ENCODE assay signal across 1 cellular context in genomic region chr2:27078267-27079194, GRCh38.
A peak's percentile ranks its signal among the peaks of the same experiment; 100 is the strongest.
TF ChIP-seq lines count a peak whose summit lies in the region.

EMILIN1 (plus strand) TSS chr2:27078615; CDS start chr2:27079066, 451 bp downstream.

TF ChIP-seq in HepG2, 621 proteins besides CTCF, POLR2A, EP300 and RAD21 (continued from another document):
- 0 out of 2 replicates have a peak, but pooled peaks have one; percentile 27 for TF ChIP-seq POLR2G (IDR thresholded peaks at IDR 0.05; ENCODE audit: low read depth, low read length)
- TF ChIP-seq ZMYM3 (CRISPR knock-in tag; IDR thresholded peaks at IDR 0.05): 0 out of 2 replicates have a peak, but pooled peaks have one; percentile 2
- TF ChIP-seq POGZ (CRISPR knock-in tag; IDR thresholded peaks at IDR 0.05): 0 out of 2 replicates have a peak, but pooled peaks have one; percentile 13
- TF ChIP-seq ZNF407 (CRISPR knock-in tag; IDR thresholded peaks at IDR 0.05; ENCODE audit: not compliant biosample characterization): peak; percentile 42
- TF ChIP-seq ZBTB38 (CRISPR knock-in tag; IDR thresholded peaks at IDR 0.05): peak; percentile 31; the same call in 1 of the 2 replicates
- peak; percentile 58; the same call in 1 of the 2 replicates for TF ChIP-seq HES4 (CRISPR knock-in tag; IDR thresholded peaks at IDR 0.05; ENCODE audit: borderline replicate concordance)
- TF ChIP-seq ZBTB33 (CRISPR knock-in tag; IDR thresholded peaks at IDR 0.05): peak; percentile 87
- TF ChIP-seq ZNF230 (CRISPR knock-in tag; IDR thresholded peaks at IDR 0.05): no peak
- TF ChIP-seq ZNF274 (CRISPR knock-in tag; IDR thresholded peaks at IDR 0.05): peak; percentile 72
- TF ChIP-seq ZNF281 (CRISPR knock-in tag; IDR thresholded peaks at IDR 0.05; ENCODE audit: borderline replicate concordance): peak; percentile 19; the same call in 1 of the 2 replicates
- TF ChIP-seq PCBP1 (IDR thresholded peaks at IDR 0.05; ENCODE audit: borderline replicate concordance, low read depth, low read length): 0 out of 2 replicates have a peak, but pooled peaks have one; percentile 74
- TF ChIP-seq NFATC3 (CRISPR knock-in tag; IDR thresholded peaks at IDR 0.05): peak; percentile 61; the same call in 1 of the 2 replicates
- peak; percentile 74 for TF ChIP-seq IKZF4 (CRISPR knock-in tag; IDR thresholded peaks at IDR 0.05; ENCODE audit: borderline replicate concordance, low read depth, not compliant biosample characterization)
- TF ChIP-seq ZNF768 (CRISPR knock-in tag; IDR thresholded peaks at IDR 0.05): peak; percentile 77; the same call in 1 of the 2 replicates
- no peak for TF ChIP-seq LCORL (IDR thresholded peaks at IDR 0.05)
- 0 out of 2 replicates have a peak, but pooled peaks have one; percentile 4 for TF ChIP-seq LCORL (CRISPR knock-in tag; IDR thresholded peaks at IDR 0.05)
- 0 out of 2 replicates have a peak, but pooled peaks have one; percentile 33 for TF ChIP-seq ZNF33B (CRISPR knock-in tag; IDR thresholded peaks at IDR 0.05)
- TF ChIP-seq MAZ (IDR thresholded peaks at IDR 0.05; ENCODE audit: borderline replicate concordance, low read depth, low read length): no peak
- peak; percentile 63; the same call in 1 of the 2 replicates for TF ChIP-seq MAZ (CRISPR knock-in tag; IDR thresholded peaks at IDR 0.05; ENCODE audit: low read depth)
- 0 out of 2 replicates have a peak, but pooled peaks have one; percentile 45 for TF ChIP-seq ZNF788 (CRISPR knock-in tag; IDR thresholded peaks at IDR 0.05; ENCODE audit: borderline replicate concordance)
- no peak for TF ChIP-seq SALL2 (CRISPR knock-in tag; IDR thresholded peaks at IDR 0.05)
- TF ChIP-seq ZNF83 (CRISPR knock-in tag; IDR thresholded peaks at IDR 0.05; ENCODE audit: borderline replicate concordance): no peak
- TF ChIP-seq NONO (IDR thresholded peaks at IDR 0.05): no peak
- peak; percentile 35; the same call in 1 of the 2 replicates for TF ChIP-seq NONO (CRISPR knock-in tag; conservative IDR thresholded peaks at IDR 0.05)
- TF ChIP-seq PHF8 (CRISPR knock-in tag; IDR thresholded peaks at IDR 0.05): 0 out of 2 replicates have a peak, but pooled peaks have one; percentile 52
- no peak for TF ChIP-seq ZKSCAN8 (CRISPR knock-in tag; IDR thresholded peaks at IDR 0.05; ENCODE audit: borderline replicate concordance)
